Comparison of ENCODE assay signal across 14 cellular contexts in the genomic region with DNA sequence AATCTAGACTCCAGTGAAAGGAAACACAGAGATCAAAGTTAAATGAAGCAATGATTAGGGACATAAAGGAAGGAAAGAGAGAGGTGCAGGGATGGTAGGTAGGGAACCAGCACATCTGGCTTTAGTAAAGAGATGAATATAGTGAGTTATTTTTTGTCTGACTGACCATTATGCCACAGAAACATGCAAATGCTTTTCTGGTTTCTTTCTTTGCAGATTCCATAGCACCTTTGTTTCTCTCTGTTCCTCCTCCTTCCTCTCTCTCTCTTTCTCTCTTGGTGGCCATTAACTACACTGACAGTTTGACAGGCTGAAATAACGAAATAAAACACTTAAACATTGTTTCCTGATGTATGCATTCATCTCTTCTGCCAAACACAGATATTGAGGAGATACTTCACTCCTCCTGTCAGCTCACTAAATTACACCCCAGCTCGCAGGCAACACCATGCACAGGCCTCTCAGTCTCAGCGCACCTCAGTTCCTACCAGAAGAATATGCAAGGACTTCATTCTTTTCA.
DNase-seq lines count a peak whose midpoint lies in the region; ATAC-seq and TF ChIP-seq lines count a peak whose summit lies in the region.
"Had no signal": no experiment of that assay in that cellular context is flagged by ENCODE, and none has a peak within 500 bp of the region (broad histone marks: within the 10 kb centered on the region; RNA-seq: fewer than 3 reads in every experiment).

No MANE protein-coding gene starts in this region.

- no peaks in the 10 kb centered on the region for H3K27me3 Mint-ChIP-seq in endodermal cell (ENCODE audit: insufficient read depth)
- H3K27me3 Mint-ChIP-seq in activated naive CD4-positive, alpha-beta T cell treated with anti-CD3 and anti-CD28 coated beads, Interleukin-2, amount 10 ng/mL, durations not matched to agents 7 days and 5 days, result no peaks in the 10 kb centered on the region
- H3K27me3 Mint-ChIP-seq: stimulated activated naive CD8-positive, alpha-beta T cell treated with anti-CD3 and anti-CD28 coated beads, Interleukin-15, Interleukin-2, amounts not matched to agents 100 ng/mL and 50 ng/mL, for 24 hours had no signal

- intact Hi-C loops in OCI-LY7 (cut with micrococcal nuclease; ENCODE audit: unreplicated experiment), result no loop called here

- no peak overlapping the region for H3K27ac Mint-ChIP-seq in endodermal cell
- no peak overlapping the region for H3K27ac Mint-ChIP-seq in activated naive CD4-positive, alpha-beta T cell treated with anti-CD3 and anti-CD28 coated beads, Interleukin-2, amount 10 ng/mL, durations not matched to agents 7 days and 5 days
- H3K27ac Mint-ChIP-seq: CD4-positive, CD25-positive, alpha-beta regulatory T cell; immature natural killer cell; stimulated activated naive CD8-positive, alpha-beta T cell treated with anti-CD3 and anti-CD28 coated beads, Interleukin-15, Interleukin-2, amounts not matched to agents 100 ng/mL and 50 ng/mL, for 24 hours had no signal

- ATAC-seq in GM19324 (IDR thresholded peaks at IDR 0.05; ENCODE audit: low FRiP score, unreplicated experiment) (peak; percentile 81), GM21786 (IDR thresholded peaks at IDR 0.05; ENCODE audit: unreplicated experiment) (peak; percentile 55), HG03095 (IDR thresholded peaks at IDR 0.05; ENCODE audit: unreplicated experiment) (peak; percentile 77)

- H3K79me2 ChIP-seq in OCI-LY7 (ENCODE audit: insufficient read depth, low read depth, low read length), result no peaks in the 10 kb centered on the region

- no TSS peak for BruUV-seq in OCI-LY7 (replicated peaks; lab: Mats Ljungman, UMichigan)

- H4K20me1 ChIP-seq in OCI-LY7 (ENCODE audit: insufficient read depth, low read length), result no peaks in the 10 kb centered on the region

- H3K36me3 Mint-ChIP-seq in endodermal cell (ENCODE audit: low read depth), result no peaks in the 10 kb centered on the region
- no peaks in the 10 kb centered on the region for H3K36me3 Mint-ChIP-seq in activated naive CD4-positive, alpha-beta T cell treated with anti-CD3 and anti-CD28 coated beads, Interleukin-2, amount 10 ng/mL, durations not matched to agents 7 days and 5 days
- H3K36me3 Mint-ChIP-seq: CD4-positive, CD25-positive, alpha-beta regulatory T cell; immature natural killer cell had no signal

- H3K4me2 ChIP-seq in OCI-LY7 (ENCODE audit: low read length), result no peak overlapping the region

- WGBS in endodermal cell (ENCODE audit: insufficient coverage in 1 of 2, insufficient read length in 1 of 2), 2 experiments, result 55 to 88% methylated on average over 2 to 3 of the region's 3 CpGs

- H3K36me3 ChIP-seq in endodermal cell (ENCODE audit: control insufficient read depth, insufficient read depth, low read length) (no peaks in the 10 kb centered on the region), OCI-LY7 (ENCODE audit: insufficient read depth, low read length) (no peaks in the 10 kb centered on the region)

- H3K4me3 Mint-ChIP-seq in endodermal cell, result no peak overlapping the region
- no peak overlapping the region for H3K4me3 Mint-ChIP-seq in activated naive CD4-positive, alpha-beta T cell treated with anti-CD3 and anti-CD28 coated beads, Interleukin-2, amount 10 ng/mL, durations not matched to agents 7 days and 5 days
- H3K4me3 Mint-ChIP-seq: CD4-positive, CD25-positive, alpha-beta regulatory T cell; immature natural killer cell; stimulated activated naive CD8-positive, alpha-beta T cell treated with anti-CD3 and anti-CD28 coated beads, Interleukin-15, Interleukin-2, amounts not matched to agents 100 ng/mL and 50 ng/mL, for 24 hours had no signal

- H3K4me1 ChIP-seq in endodermal cell (ENCODE audit: control insufficient read depth, insufficient read depth, low read length) (no peaks in the 10 kb centered on the region), OCI-LY7 (ENCODE audit: insufficient read depth, low read length, poor library complexity, severe bottlenecking) (no peaks in the 10 kb centered on the region)

- no peaks in the 10 kb centered on the region for H3K9me3 Mint-ChIP-seq in endodermal cell
- H3K9me3 Mint-ChIP-seq in activated naive CD4-positive, alpha-beta T cell treated with anti-CD3 and anti-CD28 coated beads, Interleukin-2, amount 10 ng/mL, durations not matched to agents 7 days and 5 days, result no peaks in the 10 kb centered on the region
- H3K9me3 Mint-ChIP-seq: stimulated activated naive CD8-positive, alpha-beta T cell treated with anti-CD3 and anti-CD28 coated beads, Interleukin-15, Interleukin-2, amounts not matched to agents 100 ng/mL and 50 ng/mL, for 24 hours had no signal

- H3K27ac ChIP-seq in endodermal cell (ENCODE audit: low read depth, low read length), result peak overlapping the region; percentile 34
- H3K27ac ChIP-seq in OCI-LY7 (ENCODE audit: low read depth, low read length, poor library complexity, severe bottlenecking), result no peak overlapping the region
- H3K27ac ChIP-seq: dorsolateral prefrontal cortex, VCaP had no signal

- TF ChIP-seq CTCF in endodermal cell (conservative IDR thresholded peaks at IDR 0.05), result no peak
- no peak for TF ChIP-seq CTCF in OCI-LY7 (conservative IDR thresholded peaks at IDR 0.05; ENCODE audit: low read length)

- CTCF ChIA-PET in activated naive CD4-positive, alpha-beta T cell treated with anti-CD3 and anti-CD28 coated beads, Interleukin-2, amount 10 ng/mL, durations not matched to agents 7 days and 5 days (lab: Charles Lee), result no interaction called here
- CTCF ChIA-PET in OCI-LY7 (lab: Charles Lee; ENCODE audit: unreplicated experiment), result no interaction called here

- no peak overlapping the region for H2AFZ ChIP-seq in OCI-LY7 (ENCODE audit: low read length)

- DNase-seq in endodermal cell (no peak), OCI-LY7 (ENCODE audit: low spot score) (no peak)
- DNase-seq in activated naive CD4-positive, alpha-beta T cell treated with anti-CD3 and anti-CD28 coated beads, Interleukin-2, amount 10 ng/mL, durations not matched to agents 7 days and 5 days, result no peak
- DNase-seq in central memory CD4-positive, alpha-beta T cell, result no peak
- DNase-seq: CD4-positive, CD25-positive, alpha-beta regulatory T cell; dorsolateral prefrontal cortex; immature natural killer cell; NCI-H748 treated with DMSO at 0.1 percent for 48 hours; stimulated activated CD4-positive, alpha-beta T cell treated with anti-CD3 and anti-CD28 coated beads, Interleukin-4, amount 100 ng/mL, for 4 hours had no signal

- POLR2A ChIA-PET in OCI-LY7 (lab: Charles Lee), result no interaction called here

- H3K27me3 ChIP-seq in endodermal cell (ENCODE audit: control insufficient read depth, insufficient read depth, low read length, poor library complexity, severe bottlenecking), result no peaks in the 10 kb centered on the region
- H3K27me3 ChIP-seq: dorsolateral prefrontal cortex had no signal

- no peaks in the 10 kb centered on the region for H3K9me2 ChIP-seq in OCI-LY7 (ENCODE audit: insufficient read depth, low read length)

- H3K9me3 ChIP-seq in endodermal cell (ENCODE audit: control insufficient read depth, low read length) (no peaks in the 10 kb centered on the region), OCI-LY7 (ENCODE audit: low read length) (no peaks in the 10 kb centered on the region)

- H3K4me3 ChIP-seq in endodermal cell (ENCODE audit: low read length), result no peak overlapping the region
- H3K4me3 ChIP-seq in OCI-LY7 (ENCODE audit: low read depth, low read length, poor library complexity, severe bottlenecking), result no peak overlapping the region
- H3K4me3 ChIP-seq: dorsolateral prefrontal cortex had no signal

- H3K9ac ChIP-seq in endodermal cell (ENCODE audit: extremely low read depth, low read length, poor library complexity, severe bottlenecking), result no peak overlapping the region

- H3K4me1 Mint-ChIP-seq in endodermal cell, result peaks cover 10% of the 10 kb centered on the region
- no peaks in the 10 kb centered on the region for H3K4me1 Mint-ChIP-seq in activated naive CD4-positive, alpha-beta T cell treated with anti-CD3 and anti-CD28 coated beads, Interleukin-2, amount 10 ng/mL, durations not matched to agents 7 days and 5 days
- H3K4me1 Mint-ChIP-seq: CD4-positive, CD25-positive, alpha-beta regulatory T cell; immature natural killer cell had no signal
